ENCODE assay signal across 1 cellular context in the genomic region with DNA sequence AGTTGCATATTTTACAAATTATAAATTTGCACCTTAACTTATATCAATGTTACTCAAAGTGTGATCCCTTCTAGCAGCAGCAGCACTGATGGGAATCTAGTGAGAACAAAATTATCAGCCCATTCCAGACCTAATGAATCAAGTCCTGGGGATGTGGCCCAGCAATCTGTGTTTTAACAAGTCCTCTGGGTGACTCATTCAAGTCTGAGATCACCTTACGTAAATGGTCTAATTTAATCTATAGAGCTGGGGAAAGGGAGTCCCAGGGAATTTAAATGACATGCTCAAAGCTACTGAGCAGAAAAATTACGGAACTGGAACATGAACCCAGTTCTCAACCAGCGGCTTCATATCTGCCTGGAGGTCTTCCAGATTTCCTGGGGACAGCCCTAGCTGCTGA.
TF ChIP-seq lines count a peak whose summit lies in the region.

No MANE protein-coding gene starts in this region.

TF ChIP-seq in HEK293, 187 proteins besides CTCF, POLR2A, EP300 and RAD21 (continued from another document):
- 0 out of 2 replicates have a peak, but pooled peaks have one; percentile 13 for TF ChIP-seq PRDM6 (tag by site-specific recombination; IDR thresholded peaks at IDR 0.05)
- TF ChIP-seq MZF1 (tag by site-specific recombination; IDR thresholded peaks at IDR 0.05; ENCODE audit: borderline replicate concordance), result peak; percentile 50; the same call in 1 of the 2 replicates
- no peak for TF ChIP-seq TRIM28 (IDR thresholded peaks at IDR 0.05; ENCODE audit: borderline replicate concordance, low read length)
- no peak for TF ChIP-seq ZNF324 (tag by site-specific recombination; IDR thresholded peaks at IDR 0.05)
- no peak for TF ChIP-seq ZNF121 (tag by site-specific recombination; IDR thresholded peaks at IDR 0.05)
- no peak for TF ChIP-seq TSHZ1 (tag by site-specific recombination; IDR thresholded peaks at IDR 0.05; ENCODE audit: borderline replicate concordance)
- TF ChIP-seq, protein P1, sequence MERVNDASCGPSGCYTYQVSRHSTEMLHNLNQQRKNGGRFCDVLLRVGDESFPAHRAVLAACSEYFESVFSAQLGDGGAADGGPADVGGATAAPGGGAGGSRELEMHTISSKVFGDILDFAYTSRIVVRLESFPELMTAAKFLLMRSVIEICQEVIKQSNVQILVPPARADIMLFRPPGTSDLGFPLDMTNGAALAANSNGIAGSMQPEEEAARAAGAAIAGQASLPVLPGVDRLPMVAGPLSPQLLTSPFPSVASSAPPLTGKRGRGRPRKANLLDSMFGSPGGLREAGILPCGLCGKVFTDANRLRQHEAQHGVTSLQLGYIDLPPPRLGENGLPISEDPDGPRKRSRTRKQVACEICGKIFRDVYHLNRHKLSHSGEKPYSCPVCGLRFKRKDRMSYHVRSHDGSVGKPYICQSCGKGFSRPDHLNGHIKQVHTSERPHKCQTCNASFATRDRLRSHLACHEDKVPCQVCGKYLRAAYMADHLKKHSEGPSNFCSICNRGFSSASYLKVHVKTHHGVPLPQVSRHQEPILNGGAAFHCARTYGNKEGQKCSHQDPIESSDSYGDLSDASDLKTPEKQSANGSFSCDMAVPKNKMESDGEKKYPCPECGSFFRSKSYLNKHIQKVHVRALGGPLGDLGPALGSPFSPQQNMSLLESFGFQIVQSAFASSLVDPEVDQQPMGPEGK (tag by site-specific recombination; IDR thresholded peaks at IDR 0.05), result 0 out of 2 replicates have a peak, but pooled peaks have one; percentile 28
- TF ChIP-seq ZNF292 (tag by site-specific recombination; IDR thresholded peaks at IDR 0.05; ENCODE audit: borderline replicate concordance, low read depth), result no peak
- no peak for TF ChIP-seq ZNF510 (tag by site-specific recombination; IDR thresholded peaks at IDR 0.05; ENCODE audit: insufficient replicate concordance)
- TF ChIP-seq ZNF747 (tag by site-specific recombination; IDR thresholded peaks at IDR 0.05), result no peak
- TF ChIP-seq, protein P2, sequence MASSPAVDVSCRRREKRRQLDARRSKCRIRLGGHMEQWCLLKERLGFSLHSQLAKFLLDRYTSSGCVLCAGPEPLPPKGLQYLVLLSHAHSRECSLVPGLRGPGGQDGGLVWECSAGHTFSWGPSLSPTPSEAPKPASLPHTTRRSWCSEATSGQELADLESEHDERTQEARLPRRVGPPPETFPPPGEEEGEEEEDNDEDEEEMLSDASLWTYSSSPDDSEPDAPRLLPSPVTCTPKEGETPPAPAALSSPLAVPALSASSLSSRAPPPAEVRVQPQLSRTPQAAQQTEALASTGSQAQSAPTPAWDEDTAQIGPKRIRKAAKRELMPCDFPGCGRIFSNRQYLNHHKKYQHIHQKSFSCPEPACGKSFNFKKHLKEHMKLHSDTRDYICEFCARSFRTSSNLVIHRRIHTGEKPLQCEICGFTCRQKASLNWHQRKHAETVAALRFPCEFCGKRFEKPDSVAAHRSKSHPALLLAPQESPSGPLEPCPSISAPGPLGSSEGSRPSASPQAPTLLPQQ (tag by site-specific recombination; IDR thresholded peaks at IDR 0.05), result 0 out of 2 replicates have a peak, but pooled peaks have one; percentile 47
- TF ChIP-seq ZNF37A (tag by site-specific recombination; IDR thresholded peaks at IDR 0.05), result no peak
- TF ChIP-seq, protein P3, sequence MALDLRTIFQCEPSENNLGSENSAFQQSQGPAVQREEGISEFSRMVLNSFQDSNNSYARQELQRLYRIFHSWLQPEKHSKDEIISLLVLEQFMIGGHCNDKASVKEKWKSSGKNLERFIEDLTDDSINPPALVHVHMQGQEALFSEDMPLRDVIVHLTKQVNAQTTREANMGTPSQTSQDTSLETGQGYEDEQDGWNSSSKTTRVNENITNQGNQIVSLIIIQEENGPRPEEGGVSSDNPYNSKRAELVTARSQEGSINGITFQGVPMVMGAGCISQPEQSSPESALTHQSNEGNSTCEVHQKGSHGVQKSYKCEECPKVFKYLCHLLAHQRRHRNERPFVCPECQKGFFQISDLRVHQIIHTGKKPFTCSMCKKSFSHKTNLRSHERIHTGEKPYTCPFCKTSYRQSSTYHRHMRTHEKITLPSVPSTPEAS (tag by site-specific recombination; IDR thresholded peaks at IDR 0.05), result 0 out of 2 replicates have a peak, but pooled peaks have one; percentile 9
- no peak for TF ChIP-seq ZNF423 (tag by site-specific recombination; IDR thresholded peaks at IDR 0.05)
- TF ChIP-seq ZNF670 (tag by site-specific recombination; IDR thresholded peaks at IDR 0.05; ENCODE audit: low read depth), result no peak
- no peak for TF ChIP-seq PRDM4 (tag by site-specific recombination; IDR thresholded peaks at IDR 0.05)
- no peak for TF ChIP-seq ZNF280D (tag by site-specific recombination; IDR thresholded peaks at IDR 0.05)
- no peak for TF ChIP-seq GLI4 (tag by site-specific recombination; IDR thresholded peaks at IDR 0.05)
- no peak for TF ChIP-seq ZNF416 (tag by site-specific recombination; IDR thresholded peaks at IDR 0.05)
- no peak for TF ChIP-seq ZNF521 (tag by site-specific recombination; IDR thresholded peaks at IDR 0.05)
- TF ChIP-seq OVOL3 (tag by site-specific recombination; IDR thresholded peaks at IDR 0.05), result no peak
- no peak for TF ChIP-seq ZNF169 (tag by site-specific recombination; IDR thresholded peaks at IDR 0.05)
- TF ChIP-seq GLIS2 (tag by site-specific recombination; IDR thresholded peaks at IDR 0.05), result no peak
- TF ChIP-seq ZNF155 (tag by site-specific recombination; IDR thresholded peaks at IDR 0.05), result no peak
- no peak for TF ChIP-seq ZNF174 (tag by site-specific recombination; IDR thresholded peaks at IDR 0.05)
